1 cellular context compared by ENCODE assay signal in the genomic region with DNA sequence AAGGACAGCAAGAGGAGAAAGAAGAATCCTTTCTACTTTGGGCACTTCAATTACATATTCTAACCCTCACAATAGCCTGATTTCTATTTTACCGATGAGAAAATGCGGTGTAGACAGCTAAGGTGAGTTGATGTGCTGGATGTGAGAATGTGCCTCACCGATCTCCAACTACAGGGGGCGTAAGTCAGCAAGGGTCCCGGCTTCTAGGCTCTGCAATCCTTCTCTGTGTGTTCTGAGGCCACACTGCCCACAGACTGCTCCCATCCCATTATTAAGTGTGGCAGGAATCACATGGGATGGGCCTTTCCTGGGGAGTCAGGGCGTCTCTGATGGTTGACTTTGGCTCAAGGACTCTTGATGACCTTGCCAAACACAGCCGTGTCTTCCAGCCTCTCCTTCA.
TF ChIP-seq lines count a peak whose summit lies in the region.

No MANE protein-coding gene starts in this region.

TF ChIP-seq in GM12878, 131 proteins besides CTCF, POLR2A, EP300 and RAD21:
- TF ChIP-seq CREM (IDR thresholded peaks at IDR 0.05; ENCODE audit: low read depth) (no peak), FOXK2 (IDR thresholded peaks at IDR 0.05) (no peak), ZNF687 (IDR thresholded peaks at IDR 0.05) (no peak), PRDM15 (CRISPR knock-in tag; IDR thresholded peaks at IDR 0.05) (no peak)
